24 cellular contexts compared by ENCODE assay signal in genomic region chr1:51557168-51557567, GRCh38. TPM values are rescaled to one million over a fixed set of nuclear protein-coding genes. Genes with fewer than 3 reads are reported as not detected.
A peak's percentile ranks its signal among the peaks of the same experiment; 100 is the strongest.
DNase-seq lines count a peak whose midpoint lies in the region; ATAC-seq, FAIRE-seq and TF ChIP-seq lines count a peak whose summit lies in the region.
"Had no signal": no experiment of that assay in that cellular context is flagged by ENCODE, and none has a peak within 500 bp of the region (broad histone marks: within the 10 kb centered on the region; RNA-seq: fewer than 3 reads in every experiment).

No MANE protein-coding gene starts in this region.

- H3K9ac ChIP-seq in mammary epithelial cell (ENCODE audit: insufficient read depth, low read length) (no peak overlapping the region), keratinocyte (ENCODE audit: control insufficient read depth, extremely low read depth, insufficient read depth, low read length) (no peak overlapping the region)
- H3K9ac ChIP-seq: BLaER1 treated with 17β-estradiol and CSF1 and Interleukin-3, amounts not matched to agents 10 nM and 100 nM had no signal

- H3K36me3 Mint-ChIP-seq in MCF 10A (ENCODE audit: insufficient read depth, unreplicated experiment) (no peaks in the 10 kb centered on the region), chondrocyte (ENCODE audit: low read depth) (no peaks in the 10 kb centered on the region)
- H3K36me3 Mint-ChIP-seq: CD4-positive, alpha-beta memory T cell; T-cell had no signal

- H3K4me2 ChIP-seq in mammary epithelial cell (ENCODE audit: insufficient read depth, low read depth, low read length) (no peak overlapping the region), keratinocyte (ENCODE audit: control insufficient read depth, extremely low read depth, insufficient read depth, low read depth, low read length) (no peak overlapping the region)
- H3K4me2 ChIP-seq: BLaER1 treated with 17β-estradiol and CSF1 and Interleukin-3, amounts not matched to agents 10 nM and 100 nM had no signal

- no peaks in the 10 kb centered on the region for H3K9me3 ChIP-seq in mammary epithelial cell (replicated peaks; ENCODE audit: insufficient read depth, low read length)
- no peaks in the 10 kb centered on the region for H3K9me3 ChIP-seq in Panc1 (ENCODE audit: control insufficient read depth, insufficient read depth, low read depth, low read length)
- H3K9me3 ChIP-seq in keratinocyte (ENCODE audit: control insufficient read depth, low read depth, low read length), result no peaks in the 10 kb centered on the region
- H3K9me3 ChIP-seq: BLaER1 treated with 17β-estradiol and CSF1 and Interleukin-3, amounts not matched to agents 10 nM and 100 nM had no signal

- H3K27me3 Mint-ChIP-seq in MCF 10A (ENCODE audit: insufficient read depth, unreplicated experiment), result no peaks in the 10 kb centered on the region
- no peaks in the 10 kb centered on the region for H3K27me3 Mint-ChIP-seq in chondrocyte (ENCODE audit: low read depth)

- H3K4me3 Mint-ChIP-seq in MCF 10A (ENCODE audit: unreplicated experiment), result no peak overlapping the region
- no peak overlapping the region for H3K4me3 Mint-ChIP-seq in chondrocyte (ENCODE audit: unreplicated experiment)
- H3K4me3 Mint-ChIP-seq: CD4-positive, alpha-beta memory T cell; T-cell had no signal

- no peaks in the 10 kb centered on the region for H3K79me2 ChIP-seq in mammary epithelial cell (ENCODE audit: insufficient read depth, low read length)
- no peaks in the 10 kb centered on the region for H3K79me2 ChIP-seq in keratinocyte (ENCODE audit: control insufficient read depth, insufficient read depth, low read length)

- H4K20me1 ChIP-seq in mammary epithelial cell (ENCODE audit: insufficient read depth, low read length) (no peaks in the 10 kb centered on the region), keratinocyte (ENCODE audit: control insufficient read depth, extremely low read depth, insufficient read depth, low read length) (no peaks in the 10 kb centered on the region)
- H4K20me1 ChIP-seq: BLaER1 treated with 17β-estradiol and CSF1 and Interleukin-3, amounts not matched to agents 10 nM and 100 nM had no signal

- TF ChIP-seq CTCF in mammary epithelial cell (conservative IDR thresholded peaks at IDR 0.05 in 1 of 2, IDR thresholded peaks at IDR 0.05 in 1 of 2; ENCODE audit: extremely low read depth in 1 of 2, insufficient read depth in 1 of 2, low read depth in 1 of 2, low read length in 2 of 2), result no peak
- no peak for TF ChIP-seq CTCF in MCF 10A (IDR thresholded peaks at IDR 0.05; ENCODE audit: unreplicated experiment)
- TF ChIP-seq CTCF in Panc1 (IDR thresholded peaks at IDR 0.05), result no peak
- TF ChIP-seq CTCF in keratinocyte (optimal IDR thresholded peaks at IDR 0.05 in 1 of 3, IDR thresholded peaks at IDR 0.05 in 1 of 3, conservative IDR thresholded peaks at IDR 0.05 in 1 of 3; ENCODE audit: extremely low read depth in 1 of 3, insufficient read depth in 2 of 3, low read length in 3 of 3), result no peak
- TF ChIP-seq CTCF in chondrocyte (IDR thresholded peaks at IDR 0.05), result no peak

- intact Hi-C loops in mammary epithelial cell (cut with micrococcal nuclease), result no loop called here
- intact Hi-C loops in MCF 10A (cut with micrococcal nuclease), result no loop called here
- intact Hi-C loops in Panc1 (cut with micrococcal nuclease; ENCODE audit: unreplicated experiment), result no loop called here

- CTCF ChIA-PET in mammary epithelial cell (lab: Charles Lee; ENCODE audit: low non-redundant PET), result no interaction called here
- CTCF ChIA-PET in MCF 10A (lab: Yijun Ruan, JAX), result no interaction called here
- CTCF ChIA-PET in Panc1 (lab: Charles Lee), result no interaction called here

- H3K9me1 ChIP-seq in keratinocyte (ENCODE audit: control insufficient read depth, extremely low read depth, insufficient read depth, low read length), result no peaks in the 10 kb centered on the region

- ATAC-seq in Panc1, result no peak
- ATAC-seq: HepG2, T-cell had no signal

- H3K4me3 ChIP-seq in mammary epithelial cell (replicated peaks in 1 of 3; ENCODE audit: insufficient read depth in 1 of 3, low read depth in 2 of 3, low read length in 3 of 3) (no peak overlapping the region), Panc1 (ENCODE audit: low read depth in 2 of 2, low read length in 2 of 2) (no peak overlapping the region), keratinocyte (ENCODE audit: control insufficient read depth in 2 of 3, extremely low read depth in 1 of 3, insufficient read depth in 2 of 3, low read depth in 1 of 3, low read length in 3 of 3) (no peak overlapping the region)
- H3K4me3 ChIP-seq: BLaER1 treated with 17β-estradiol and CSF1 and Interleukin-3, amounts not matched to agents 10 nM and 100 nM had no signal

- DNase-seq in mammary epithelial cell, result no peak
- DNase-seq in MCF 10A (ENCODE audit: unreplicated experiment), result no peak
- DNase-seq in Panc1 (ENCODE audit: low read depth, low spot score), result no peak
- DNase-seq in keratinocyte (ENCODE audit: low read depth, low spot score), result no peak
- no peak for DNase-seq in NCI-H748 (lab: John Stamatoyannopoulos, UW; ENCODE audit: unreplicated experiment)
- no peak for DNase-seq in chondrocyte (ENCODE audit: low spot score)
- no peak for DNase-seq in NOMO-1 treated with dmso at 0.1 percent for 144 hours (lab: John Stamatoyannopoulos, UW; ENCODE audit: unreplicated experiment)
- DNase-seq in hepatic stellate cell (ENCODE audit: low spot score), result no peak
- DNase-seq: CD4-positive, alpha-beta memory T cell; DMS153; H7; KG1; NCI-H1105; NCI-H2029 treated with DMSO at 0.1 percent for 48 hours; NCI-H226; NCI-H510A treated with DMSO at 0.1 percent for 48 hours; NCI-H82; SIG-M5; T-cell had no signal

- FAIRE-seq in keratinocyte (lab: Jason Lieb, UNC), result no peak
- FAIRE-seq: GM12892, GM19239, HepG2 had no signal

- H3K36me3 ChIP-seq in mammary epithelial cell (ENCODE audit: insufficient read depth, low read length) (no peaks in the 10 kb centered on the region), Panc1 (ENCODE audit: control insufficient read depth, insufficient read depth, low read length) (no peaks in the 10 kb centered on the region), keratinocyte (ENCODE audit: control insufficient read depth in 2 of 2, extremely low read depth in 1 of 2, insufficient read depth in 2 of 2, low read length in 2 of 2) (no peaks in the 10 kb centered on the region)
- H3K36me3 ChIP-seq: BLaER1 treated with 17β-estradiol and CSF1 and Interleukin-3, amounts not matched to agents 10 nM and 100 nM had no signal

- H2AFZ ChIP-seq in mammary epithelial cell (ENCODE audit: low read depth, low read length), result peak overlapping the region; percentile 30
- H2AFZ ChIP-seq in keratinocyte (ENCODE audit: control insufficient read depth, low read length), result peak overlapping the region; percentile 2

- peaks cover 18% of the 10 kb centered on the region for H3K4me1 ChIP-seq in mammary epithelial cell (ENCODE audit: insufficient read depth, low read length)
- peaks cover 36% of the 10 kb centered on the region for H3K4me1 ChIP-seq in Panc1 (ENCODE audit: control insufficient read depth, insufficient read depth, low read length)
- peaks cover 28% of the 10 kb centered on the region for H3K4me1 ChIP-seq in keratinocyte (ENCODE audit: control insufficient read depth, extremely low read depth, insufficient read depth, low read length)

- H3K27ac Mint-ChIP-seq in MCF 10A (ENCODE audit: low read depth, unreplicated experiment) (no peak overlapping the region), chondrocyte (ENCODE audit: unreplicated experiment) (no peak overlapping the region)
- H3K27ac Mint-ChIP-seq: CD4-positive, alpha-beta memory T cell; T-cell had no signal

- dilution Hi-C loops in mammary epithelial cell (cut with HindIII; ENCODE audit: low sequenced_read_pairs) (no loop called here), keratinocyte (cut with MboI; ENCODE audit: extremely low pct_ligation_motif_present, low sequenced_read_pairs) (no loop called here)

- H3K27me3 ChIP-seq in mammary epithelial cell (ENCODE audit: insufficient read depth, low read length), result no peaks in the 10 kb centered on the region
- no peaks in the 10 kb centered on the region for H3K27me3 ChIP-seq in Panc1 (ENCODE audit: control insufficient read depth, insufficient read depth, low read length)
- H3K27me3 ChIP-seq in keratinocyte (ENCODE audit: control insufficient read depth, extremely low read depth, insufficient read depth, low read length), result no peaks in the 10 kb centered on the region
- H3K27me3 ChIP-seq: BLaER1 treated with 17β-estradiol and CSF1 and Interleukin-3, amounts not matched to agents 10 nM and 100 nM had no signal

- no TSS peak for BruUV-seq in mammary epithelial cell (replicated peaks; lab: Mats Ljungman, UMichigan)
- BruUV-seq in MCF 10A (replicated peaks; lab: Mats Ljungman, UMichigan), result no TSS peak
- BruUV-seq in Panc1 (replicated peaks; lab: Mats Ljungman, UMichigan), result no TSS peak

- no peaks in the 10 kb centered on the region for H3K9me3 Mint-ChIP-seq in MCF 10A (ENCODE audit: unreplicated experiment)
- no peaks in the 10 kb centered on the region for H3K9me3 Mint-ChIP-seq in chondrocyte (ENCODE audit: low read depth)
- H3K9me3 Mint-ChIP-seq: CD4-positive, alpha-beta memory T cell; T-cell had no signal

- H3K27ac ChIP-seq in mammary epithelial cell (ENCODE audit: insufficient read depth, low read depth, low read length) (no peak overlapping the region), Panc1 (ENCODE audit: low read length) (peak overlapping the region; percentile 89), keratinocyte (ENCODE audit: control insufficient read depth, insufficient read depth, low read length) (peak overlapping the region; percentile 85)
- H3K27ac ChIP-seq: 22Rv1; BLaER1 treated with 17β-estradiol and CSF1 and Interleukin-3, amounts not matched to agents 10 nM and 100 nM had no signal

- H3K4me1 Mint-ChIP-seq in MCF 10A (ENCODE audit: insufficient read depth, unreplicated experiment), result peaks cover 17% of the 10 kb centered on the region
- H3K4me1 Mint-ChIP-seq in chondrocyte (ENCODE audit: low read depth), result peaks cover 27% of the 10 kb centered on the region
- H3K4me1 Mint-ChIP-seq: CD4-positive, alpha-beta memory T cell had no signal

- in situ Hi-C loops in mammary epithelial cell (cut with MboI; ENCODE audit: low sequenced_read_pairs in 2 of 2), result no loop called here
- in situ Hi-C loops in Panc1 (cut with HindIII; ENCODE audit: low pct_unique_long_range_greater_than_20kb, low sequenced_read_pairs), result no loop called here

- POLR2A ChIA-PET in MCF 10A (lab: Yijun Ruan, JAX) (interaction anchor here (0.7 kb wide), 1 partner anchor 12 kb away, joined by 3 read pairs; no protein-coding TSS in a partner anchor), Panc1 (lab: Charles Lee) (no interaction called here)

RNA-seq across cellular contexts. Expression of gene EPS15, which starts 38.1 kb away (rescaled TPM):
- total RNA-seq in mammary epithelial cell, result 10 to 100 TPM; 48.0 to 52.3 TPM
- 23.1 TPM for polyA plus RNA-seq in mammary epithelial cell
- polyA minus RNA-seq in mammary epithelial cell, result 57.7 TPM
- 48.2 and 48.7 TPM in 2 replicates for total RNA-seq in MCF 10A (2022)
- 54.4 TPM for total RNA-seq in Panc1 (2021; ENCODE audit: unreplicated experiment)
- 15.4 TPM for polyA plus RNA-seq in Panc1 (2012; ENCODE audit: insufficient read length)
- 19.4 to 35.3 TPM (median 33.2 TPM) in 3 replicates for polyA plus RNA-seq in keratinocyte
- polyA plus RNA-seq in keratinocyte (2011; ENCODE audit: low read depth), result 19.7 TPM
- 18.5 and 34.7 TPM in 2 replicates for polyA plus RNA-seq in keratinocyte (2011; cell fraction: cytosol; rRNA removed)
- 21.6 and 29.4 TPM in 2 replicates for polyA plus RNA-seq in keratinocyte (2011; cell fraction: nucleus; rRNA removed)
- polyA plus RNA-seq in keratinocyte (2012; ENCODE audit: low replicate concordance), result 20.2 and 20.4 TPM in 2 replicates
- 9.4 to 59.2 TPM (median 30.4 TPM) in 3 replicates for polyA minus RNA-seq in keratinocyte
- 37.0 TPM for polyA minus RNA-seq in keratinocyte (2011; cell fraction: cytosol; rRNA and poly(A)+ RNA removed)
- polyA minus RNA-seq in keratinocyte (2011; cell fraction: nucleus; rRNA and poly(A)+ RNA removed), result 20.6 and 38.0 TPM in 2 replicates
- 81.4 to 93.0 TPM (median 82.3 TPM) in 3 replicates for total RNA-seq in chondrocyte

RNA-seq across cellular contexts. Expression of gene OSBPL9, which starts 59.7 kb away (rescaled TPM):
- total RNA-seq in mammary epithelial cell (10 to 100 TPM; 59.0 to 87.5 TPM), MCF 10A (2022) (51.7 and 60.4 TPM in 2 replicates), Panc1 (2021; ENCODE audit: unreplicated experiment) (85.5 TPM), chondrocyte (178 to 258 TPM (median 186 TPM) in 3 replicates)
- polyA plus RNA-seq in mammary epithelial cell (42.2 TPM), keratinocyte (49.1 to 68.0 TPM (median 62.7 TPM) in 3 replicates)
- polyA minus RNA-seq in mammary epithelial cell (129 TPM), keratinocyte (82.5 to 90.1 TPM (median 90.1 TPM) in 3 replicates)
- 63.5 TPM for polyA plus RNA-seq in Panc1 (2012; ENCODE audit: insufficient read length)
- 33.5 TPM for polyA plus RNA-seq in keratinocyte (2011; ENCODE audit: low read depth)
- polyA plus RNA-seq in keratinocyte (2011; cell fraction: cytosol; rRNA removed), result 33.1 and 74.8 TPM in 2 replicates
- 63.3 and 70.7 TPM in 2 replicates for polyA plus RNA-seq in keratinocyte (2011; cell fraction: nucleus; rRNA removed)
- 36.3 and 38.4 TPM in 2 replicates for polyA plus RNA-seq in keratinocyte (2012; ENCODE audit: low replicate concordance)
- 42.0 TPM for polyA minus RNA-seq in keratinocyte (2011; cell fraction: cytosol; rRNA and poly(A)+ RNA removed)
- polyA minus RNA-seq in keratinocyte (2011; cell fraction: nucleus; rRNA and poly(A)+ RNA removed), result 71.3 and 98.7 TPM in 2 replicates
